18 cellular contexts compared by ENCODE assay signal in genomic region chr11:120959189-120959588, GRCh38.
"Had no signal": no experiment of that assay in that cellular context is flagged by ENCODE, and none has a peak within 500 bp of the region (broad histone marks: within the 10 kb centered on the region; RNA-seq: fewer than 3 reads in every experiment).

No MANE protein-coding gene starts in this region.

- DNase-seq: activated B cell treated with CpG ODN at 0.5 μM for 24 hours; activated CD4-positive, alpha-beta T cell treated with anti-CD3 and anti-CD28 coated beads for 36 hours; activated CD4-positive, alpha-beta T cell treated with anti-CD3 and anti-CD28 coated beads, Interleukin-2, amount 50 U/mL, for 4 hours; activated effector memory CD4-positive, alpha-beta T cell treated with anti-CD3 and anti-CD28 coated beads, Interleukin-2, amount 50 U/mL, for 16 hours; activated naive CD4-positive, alpha-beta T cell treated with anti-CD3 and anti-CD28 coated beads, Interleukin-2, amount 10 ng/mL, durations not matched to agents 7 days and 5 days; activated naive CD8-positive, alpha-beta T cell treated with anti-CD3 and anti-CD28 coated beads, Interleukin-2, amount 50 U/mL, for 24 hours; activated T-cell treated with anti-CD3 and anti-CD28 coated beads, Interleukin-2, amount 50 U/mL, for 48 hours; lower lobe of right lung; mesendoderm; mucosa of descending colon; nephron progenitor cell; pancreas; psoas muscle; stimulated activated CD4-positive, alpha-beta T cell treated with anti-CD3 and anti-CD28 coated beads, Interleukin-4, amount 100 ng/mL, for 24 hours; stimulated activated naive CD8-positive, alpha-beta T cell treated with anti-CD3 and anti-CD28 coated beads, Interleukin-15, Interleukin-2, amounts not matched to agents 100 U/mL and 50 U/mL, for 24 hours; upper lobe of left lung had no signal

- H3K36me3 ChIP-seq: lower lobe of right lung, pancreas, right atrium auricular region, upper lobe of left lung had no signal

- H3K27me3 ChIP-seq: foreskin keratinocyte, pancreas, right atrium auricular region, upper lobe of left lung had no signal

- H3K9me3 ChIP-seq: lower lobe of right lung, mucosa of descending colon, pancreas, psoas muscle, right atrium auricular region, upper lobe of left lung had no signal

- H3K27ac ChIP-seq: foreskin keratinocyte, lower lobe of right lung, pancreas, psoas muscle, right atrium auricular region, upper lobe of left lung had no signal

- H3K4me1 ChIP-seq: foreskin keratinocyte, lower lobe of right lung, pancreas, psoas muscle, right atrium auricular region had no signal

- H3K4me3 ChIP-seq: lower lobe of right lung, mucosa of descending colon, pancreas, psoas muscle, right atrium auricular region, upper lobe of left lung had no signal
